In the genomic region with DNA sequence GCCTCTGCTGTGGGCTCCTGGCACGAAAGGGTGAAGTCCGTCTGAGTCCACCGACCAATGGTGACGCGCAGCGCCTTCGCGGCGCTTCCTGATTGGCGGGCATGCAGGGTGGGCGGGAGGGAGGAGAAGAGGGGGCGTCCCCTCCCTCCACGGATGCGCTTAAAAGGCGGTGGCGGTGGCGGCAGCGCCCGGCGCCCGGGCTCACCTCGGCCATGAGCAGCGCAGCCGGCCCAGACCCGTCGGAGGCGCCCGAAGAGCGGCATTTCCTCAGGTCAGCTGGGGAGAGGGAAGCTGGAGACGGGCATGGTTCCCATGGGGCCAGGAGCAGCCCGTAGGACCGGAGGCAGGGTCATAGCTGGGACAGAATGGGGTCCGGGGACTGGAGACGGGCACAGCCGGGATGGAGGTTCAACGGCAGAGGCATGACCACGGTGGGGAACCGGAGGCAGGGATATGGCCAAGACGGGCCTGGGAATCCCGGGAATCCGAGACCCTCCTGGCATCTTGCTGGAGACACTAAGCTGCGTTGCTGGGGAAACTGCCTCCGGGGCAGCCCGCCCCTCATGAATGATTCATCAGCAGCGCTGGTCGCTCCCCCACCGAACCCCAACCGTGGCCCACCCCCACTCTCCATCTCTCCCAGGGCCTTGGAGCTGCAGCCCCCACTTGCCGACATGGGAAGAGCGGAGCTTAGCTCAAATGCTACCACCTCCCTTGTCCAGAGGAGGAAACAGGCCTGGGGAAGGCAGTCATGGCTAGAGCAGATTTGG, we compare ENCODE assay signal across 11 cellular contexts. TPM values are rescaled to one million over a fixed set of nuclear protein-coding genes. Genes with fewer than 3 reads are reported as not detected.
A peak's percentile ranks its signal among the peaks of the same experiment; 100 is the strongest.
DNase-seq lines count a peak whose midpoint lies in the region; ATAC-seq, FAIRE-seq and TF ChIP-seq lines count a peak whose summit lies in the region.
"Had no signal": no experiment of that assay in that cellular context is flagged by ENCODE, and none has a peak within 500 bp of the region (broad histone marks: within the 10 kb centered on the region; RNA-seq: fewer than 3 reads in every experiment).

A gene with protein sequence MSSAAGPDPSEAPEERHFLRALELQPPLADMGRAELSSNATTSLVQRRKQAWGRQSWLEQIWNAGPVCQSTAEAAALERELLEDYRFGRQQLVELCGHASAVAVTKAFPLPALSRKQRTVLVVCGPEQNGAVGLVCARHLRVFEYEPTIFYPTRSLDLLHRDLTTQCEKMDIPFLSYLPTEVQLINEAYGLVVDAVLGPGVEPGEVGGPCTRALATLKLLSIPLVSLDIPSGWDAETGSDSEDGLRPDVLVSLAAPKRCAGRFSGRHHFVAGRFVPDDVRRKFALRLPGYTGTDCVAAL (plus strand): TSS at position 191 of the 770 bp plus-strand sequence. CDS start 22 bp downstream, at position 213.

- peaks cover 3% of the 10 kb centered on the region for H3K36me3 ChIP-seq in astrocyte (ENCODE audit: insufficient read depth, low read length)

- FAIRE-seq in astrocyte (lab: Jason Lieb, UNC): no peak
- FAIRE-seq: A549 had no signal

- peak within 1 kb of the TSS; percentile 71 for H3K4me2 ChIP-seq in astrocyte (ENCODE audit: low read length)
- H3K4me2 ChIP-seq: A549 had no signal

- peaks cover 7% of the 10 kb centered on the region for H3K36me3 Mint-ChIP-seq in astrocyte (ENCODE audit: low read depth, unreplicated experiment)
- H3K36me3 Mint-ChIP-seq: natural killer cell had no signal

- no peaks in the 10 kb centered on the region for H3K27me3 Mint-ChIP-seq in astrocyte (ENCODE audit: low read depth, unreplicated experiment)

- no peak within 1 kb of the TSS for H3K9ac ChIP-seq in astrocyte (ENCODE audit: low read length)

- H3K27ac ChIP-seq in astrocyte (ENCODE audit: low read depth, low read length): no peak within 1 kb of the TSS
- H3K27ac ChIP-seq: A549, SK-N-MC had no signal

- ATAC-seq in left ventricle myocardium superior (peak; percentile 51), HG02840 (IDR thresholded peaks at IDR 0.05; ENCODE audit: low FRiP score, unreplicated experiment) (no peak), GM18502 (IDR thresholded peaks at IDR 0.05; ENCODE audit: poor library complexity, unreplicated experiment) (no peak)
- ATAC-seq: A549, natural killer cell had no signal

- H3K4me1 ChIP-seq in astrocyte (ENCODE audit: insufficient read depth, low read length): no peaks in the 10 kb centered on the region
- H3K4me1 ChIP-seq: A549 had no signal

- H4K20me1 ChIP-seq in astrocyte (ENCODE audit: insufficient read depth, low read length): peaks cover 69% of the 10 kb centered on the region

- no peaks in the 10 kb centered on the region for H3K9me3 Mint-ChIP-seq in astrocyte (ENCODE audit: unreplicated experiment)
- H3K9me3 Mint-ChIP-seq: natural killer cell had no signal

- peaks cover 16% of the 10 kb centered on the region for H3K79me2 ChIP-seq in astrocyte (ENCODE audit: insufficient read depth, low read length)

- H3K4me3 Mint-ChIP-seq in astrocyte (ENCODE audit: unreplicated experiment): no peak within 1 kb of the TSS
- H3K4me3 Mint-ChIP-seq: natural killer cell had no signal

- DNase-seq in T-helper 1 cell: no peak
- DNase-seq in astrocyte (ENCODE audit: low read depth): peak; percentile 32
- peak; percentile 71 for DNase-seq in left ventricle myocardium superior
- no peak for DNase-seq in skeletal muscle cell (ENCODE audit: low read depth)
- no peak for DNase-seq in OCI-M1 (lab: John Stamatoyannopoulos, UW)
- DNase-seq: natural killer cell had no signal

- intact Hi-C loops in T-helper 1 cell treated with Interleukin-12 subunit alpha and Interleukin-12 subunit beta and Interleukin-4 antibody, amounts not matched to agents 30 ng/mL and 1 ng/mL, for 36 hours (cut with micrococcal nuclease): no loop called here
- intact Hi-C loops in left ventricle myocardium superior (cut with micrococcal nuclease): no loop called here

- H3K4me3 ChIP-seq in astrocyte (ENCODE audit: insufficient read depth, low read depth, low read length): no peak within 1 kb of the TSS
- H3K4me3 ChIP-seq in skeletal muscle cell (ENCODE audit: low read depth, low read length): peak within 1 kb of the TSS; percentile 24
- H3K4me3 ChIP-seq: A549, SK-N-MC had no signal

- no peak within 1 kb of the TSS for H2AFZ ChIP-seq in astrocyte (ENCODE audit: low read depth, low read length)

- peaks cover 18% of the 10 kb centered on the region for H3K4me1 Mint-ChIP-seq in astrocyte (ENCODE audit: low read depth, unreplicated experiment)

- no peaks in the 10 kb centered on the region for H3K9me3 ChIP-seq in astrocyte (ENCODE audit: insufficient read depth, low read depth, low read length)
- H3K9me3 ChIP-seq: A549 had no signal

- no peak for TF ChIP-seq CTCF in astrocyte (IDR thresholded peaks at IDR 0.05; ENCODE audit: insufficient read depth, low read depth, low read length)

- H3K27ac Mint-ChIP-seq in astrocyte (ENCODE audit: unreplicated experiment): no peak within 1 kb of the TSS

- no peaks in the 10 kb centered on the region for H3K27me3 ChIP-seq in astrocyte (ENCODE audit: insufficient read depth, low read length)

RNA-seq across cellular contexts. Expression of the gene that starts here (rescaled TPM):
- 11.7 and 11.8 TPM in 2 replicates for total RNA-seq in T-helper 1 cell treated with Interleukin-12 subunit alpha and Interleukin-12 subunit beta and Interleukin-4 antibody, amounts not matched to agents 30 ng/mL and 1 ng/mL, for 36 hours
- total RNA-seq in astrocyte (8.1 and 9.8 TPM in 2 replicates), left ventricle myocardium superior (9.4 TPM)

Comparison
In these comparisons a context has a peak if more than half of its experiments do, and no peak if none do; other contexts are left out.
1. DNase-seq: peak in astrocyte (single experiment) and left ventricle myocardium superior (single experiment); none in T-helper 1 cell (0 of 5), skeletal muscle cell (single experiment) and OCI-M1 (single experiment).